In genomic region chr6:6834356-6835342, GRCh38 we compare ENCODE assay signal across 12 cellular contexts.
DNase-seq lines count a peak whose midpoint lies in the region; ATAC-seq and TF ChIP-seq lines count a peak whose summit lies in the region.
"Had no signal": no experiment of that assay in that cellular context is flagged by ENCODE, and none has a peak within 500 bp of the region (broad histone marks: within the 10 kb centered on the region; RNA-seq: fewer than 3 reads in every experiment).

No MANE protein-coding gene starts in this region.

- H3K4me1 Mint-ChIP-seq in T-helper 17 cell: no peaks in the 10 kb centered on the region

- POLR2A ChIA-PET in HEK293 (lab: Yijun Ruan, JAX): no interaction called here

- TF ChIP-seq CTCF in HEK293 (tag by site-specific recombination; IDR thresholded peaks at IDR 0.05) (no peak), mammary epithelial cell (conservative IDR thresholded peaks at IDR 0.05 in 1 of 2, IDR thresholded peaks at IDR 0.05 in 1 of 2; ENCODE audit: extremely low read depth in 1 of 2, insufficient read depth in 1 of 2, low read depth in 1 of 2, low read length in 2 of 2) (no peak), psoas muscle (IDR thresholded peaks at IDR 0.05) (no peak), tibial nerve (IDR thresholded peaks at IDR 0.05) (no peak)

- no peak overlapping the region for H3K9ac ChIP-seq in mammary epithelial cell (ENCODE audit: insufficient read depth, low read length)

- H3K4me1 ChIP-seq in HEK293 (ENCODE audit: control insufficient read depth, insufficient read depth, low read length) (peaks cover 8% of the 10 kb centered on the region), mammary epithelial cell (ENCODE audit: insufficient read depth, low read length) (no peaks in the 10 kb centered on the region), psoas muscle (no peaks in the 10 kb centered on the region), tibial nerve (peaks cover 0 to 5% (median 0%) of the 10 kb centered on the region in 4 donors)
- H3K4me1 ChIP-seq: suprapubic skin had no signal

- H4K20me1 ChIP-seq in mammary epithelial cell (ENCODE audit: insufficient read depth, low read length): no peaks in the 10 kb centered on the region

- no peaks in the 10 kb centered on the region for H3K36me3 Mint-ChIP-seq in T-helper 17 cell (ENCODE audit: low read depth)

- CTCF ChIA-PET in HEK293 (lab: Yijun Ruan, JAX) (interaction anchor here (0.7 kb wide), 1 partner anchor 135 kb away, joined by 3 read pairs; no protein-coding TSS in a partner anchor), mammary epithelial cell (lab: Charles Lee; ENCODE audit: low non-redundant PET) (no interaction called here)

- peak in 3 of 4 donors; percentile 64 to 75 (median 74) for ATAC-seq in psoas muscle
- ATAC-seq in T-helper 17 cell: no peak

- no peak for TF ChIP-seq POLR2A in tibial nerve (IDR thresholded peaks at IDR 0.05)

- peaks cover 43% of the 10 kb centered on the region for H3K27me3 Mint-ChIP-seq in T-helper 17 cell

- in situ Hi-C loops in mammary epithelial cell (cut with MboI; ENCODE audit: low sequenced_read_pairs in 2 of 2): no loop called here

- H2AFZ ChIP-seq in mammary epithelial cell (ENCODE audit: low read depth, low read length): peak overlapping the region; percentile 69

- no peak overlapping the region for H3K4me3 ChIP-seq in HEK293 (ENCODE audit: low read depth, low read length)
- no peak overlapping the region for H3K4me3 ChIP-seq in mammary epithelial cell (replicated peaks in 1 of 3; ENCODE audit: insufficient read depth in 1 of 3, low read depth in 2 of 3, low read length in 3 of 3)
- H3K4me3 ChIP-seq in psoas muscle: peak overlapping the region; percentile 24
- H3K4me3 ChIP-seq in tibial nerve: no peak overlapping the region
- H3K4me3 ChIP-seq: ovary, suprapubic skin had no signal

- H3K79me2 ChIP-seq in mammary epithelial cell (ENCODE audit: insufficient read depth, low read length): no peaks in the 10 kb centered on the region

- 9% methylated on average over 9 of the region's 16 CpGs for WGBS in mammary epithelial cell (ENCODE audit: low coverage, missing lambda C conversion rate)
- 40 to 55% (median 43%) methylated on average over 16 of the region's 16 CpGs for WGBS in psoas muscle, 3 donors
- 56 to 62% methylated on average over 16 of the region's 16 CpGs for WGBS in tibial nerve, 2 donors

- H3K36me3 ChIP-seq in HEK293 (ENCODE audit: control insufficient read depth in 2 of 2, insufficient read depth in 1 of 2, low read length in 2 of 2): no peaks in the 10 kb centered on the region
- H3K36me3 ChIP-seq in mammary epithelial cell (ENCODE audit: insufficient read depth, low read length): no peaks in the 10 kb centered on the region
- no peaks in the 10 kb centered on the region for H3K36me3 ChIP-seq in psoas muscle (ENCODE audit: insufficient read depth in 1 of 2, low read depth in 1 of 2)
- H3K36me3 ChIP-seq in tibial nerve: no peaks in the 10 kb centered on the region
- H3K36me3 ChIP-seq: ovary, suprapubic skin had no signal

- intact Hi-C loops in mammary epithelial cell (cut with micrococcal nuclease): no loop called here
- intact Hi-C loops in psoas muscle (cut with DNase I): no loop called here

- no peaks in the 10 kb centered on the region for H3K9me3 ChIP-seq in HEK293 (ENCODE audit: control insufficient read depth, insufficient read depth, low read depth, low read length)
- no peaks in the 10 kb centered on the region for H3K9me3 ChIP-seq in mammary epithelial cell (replicated peaks; ENCODE audit: insufficient read depth, low read length)
- no peaks in the 10 kb centered on the region for H3K9me3 ChIP-seq in psoas muscle
- H3K9me3 ChIP-seq in T-helper 17 cell (ENCODE audit: control insufficient read depth, low read length, poor library complexity, severe bottlenecking): no peaks in the 10 kb centered on the region
- H3K9me3 ChIP-seq in tibial nerve: no peaks in the 10 kb centered on the region
- H3K9me3 ChIP-seq: ovary, suprapubic skin had no signal

- no peak overlapping the region for H3K27ac Mint-ChIP-seq in T-helper 17 cell

- no TSS peak for BruUV-seq in mammary epithelial cell (replicated peaks; lab: Mats Ljungman, UMichigan)

- no peak overlapping the region for H3K4me2 ChIP-seq in mammary epithelial cell (ENCODE audit: insufficient read depth, low read depth, low read length)

- DNase-seq in NCI-H2171 treated with DMSO at 0.1 percent for 48 hours (lab: John Stamatoyannopoulos, UW) (peak; percentile 93), mammary epithelial cell (peak; percentile 74), psoas muscle (no peak), HCEC 1CT (no peak), T-helper 17 cell (no peak), tibial nerve (ENCODE audit: low spot score in 2 of 2) (no peak)
- DNase-seq in stimulated activated CD4-positive, alpha-beta T cell treated with anti-CD3 and anti-CD28 coated beads, Interleukin-2, amount 100 ng/mL, for 48 hours: no peak
- DNase-seq: activated T-cell treated with anti-CD3 and anti-CD28 coated beads, Interleukin-2, amount 50 U/mL, for 48 hours; kidney had no signal

- H3K4me3 Mint-ChIP-seq in T-helper 17 cell: no peak overlapping the region

- dilution Hi-C loops in mammary epithelial cell (cut with HindIII; ENCODE audit: low sequenced_read_pairs): no loop called here

- H3K27ac ChIP-seq in HEK293 (ENCODE audit: extremely low read depth, low read depth, low read length) (no peak overlapping the region), mammary epithelial cell (ENCODE audit: insufficient read depth, low read depth, low read length) (no peak overlapping the region), psoas muscle (no peak overlapping the region), tibial nerve (no peak overlapping the region)
- H3K27ac ChIP-seq: ovary, suprapubic skin had no signal

- H3K27me3 ChIP-seq in mammary epithelial cell (ENCODE audit: insufficient read depth, low read length): no peaks in the 10 kb centered on the region
- no peaks in the 10 kb centered on the region for H3K27me3 ChIP-seq in psoas muscle (ENCODE audit: insufficient read depth in 3 of 3, low read length in 2 of 3)
- H3K27me3 ChIP-seq in tibial nerve: no peaks in the 10 kb centered on the region
- H3K27me3 ChIP-seq: ovary, suprapubic skin had no signal

- TF ChIP-seq EP300 in tibial nerve (IDR thresholded peaks at IDR 0.05): no peak

TF ChIP-seq in HEK293, 187 proteins besides CTCF, POLR2A, EP300 and RAD21 (continues in another document):
- TF ChIP-seq SP2 (tag by site-specific recombination; IDR thresholded peaks at IDR 0.05): peak; percentile 39
- peak; percentile 98 for TF ChIP-seq PRDM10 (tag by site-specific recombination; IDR thresholded peaks at IDR 0.05)
- no peak for TF ChIP-seq ZNF274 (IDR thresholded peaks at IDR 0.05; ENCODE audit: low read length)
- TF ChIP-seq ZNF274 (tag by site-specific recombination; IDR thresholded peaks at IDR 0.05; ENCODE audit: borderline replicate concordance): no peak
- peak; percentile 79 for TF ChIP-seq ZFHX2 (tag by site-specific recombination; conservative IDR thresholded peaks at IDR 0.05)
- no peak for TF ChIP-seq FEZF1 (tag by site-specific recombination; IDR thresholded peaks at IDR 0.05)
- TF ChIP-seq ZBTB17 (tag by site-specific recombination; IDR thresholded peaks at IDR 0.05): peak; percentile 21; the same call in 1 of the 2 replicates
- 0 out of 2 replicates have a peak, but pooled peaks have one; percentile 23 for TF ChIP-seq KLF17 (tag by site-specific recombination; IDR thresholded peaks at IDR 0.05)
- TF ChIP-seq ZSCAN18 (tag by site-specific recombination; IDR thresholded peaks at IDR 0.05): 0 out of 2 replicates have a peak, but pooled peaks have one; percentile 41

Comparison
In these comparisons a context has a peak if more than half of its experiments do, and no peak if none do; other contexts are left out.
1. DNase-seq: peak in NCI-H2171 treated with DMSO at 0.1 percent for 48 hours (single experiment) and mammary epithelial cell (single experiment); none in psoas muscle (0 of 2), HCEC 1CT (single experiment), T-helper 17 cell (0 of 3), tibial nerve (0 of 2) and stimulated activated CD4-positive, alpha-beta T cell treated with anti-CD3 and anti-CD28 coated beads, Interleukin-2, amount 100 ng/mL, for 48 hours (0 of 2).